17 cellular contexts compared by ENCODE assay signal in the genomic region with DNA sequence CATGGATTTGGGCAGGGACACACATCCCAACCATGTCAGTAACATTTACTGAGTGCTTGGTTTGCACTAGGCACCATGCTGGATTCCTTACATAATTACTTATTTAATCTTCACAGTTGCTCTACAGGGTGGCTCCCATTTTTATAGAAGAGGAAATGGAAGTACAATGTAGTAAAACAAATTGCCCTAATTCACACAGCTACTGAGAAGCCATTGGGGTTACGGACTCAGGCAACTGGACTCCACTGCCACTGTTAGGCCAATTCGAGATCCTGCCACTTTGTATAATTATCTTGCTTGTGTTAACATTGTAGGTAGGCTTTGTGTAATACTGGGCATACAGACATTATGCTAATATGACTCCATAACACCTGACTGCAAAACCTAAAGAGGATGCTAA.
"Had no signal": no experiment of that assay in that cellular context is flagged by ENCODE, and none has a peak within 500 bp of the region (broad histone marks: within the 10 kb centered on the region; RNA-seq: fewer than 3 reads in every experiment).

No MANE protein-coding gene starts in this region.

- H3K4me3 ChIP-seq: ovary, upper lobe of right lung had no signal

- H3K36me3 ChIP-seq: ovary, upper lobe of right lung had no signal

- H3K4me1 ChIP-seq: upper lobe of right lung had no signal

- DNase-seq: activated CD4-positive, alpha-beta memory T cell treated with anti-CD3 and anti-CD28 coated beads, Interleukin-2, amount 10 ng/mL, durations not matched to agents 7 days and 5 days; activated CD4-positive, alpha-beta T cell treated with anti-CD3 and anti-CD28 coated beads for 1 hour; activated CD8-positive, alpha-beta memory T cell treated with anti-CD3 and anti-CD28 coated beads, Interleukin-2, amount 50 U/mL, for 4 hours; activated gamma-delta T cell treated with Interleukin-2 at 50 U/mL for 16 hours; activated naive CD8-positive, alpha-beta T cell treated with anti-CD3 and anti-CD28 coated beads for 36 hours; activated T-cell treated with anti-CD3 and anti-CD28 coated beads, Interleukin-2, amount 50 U/mL, for 72 hours; anterior cingulate cortex; cerebellar nuclear complex; dermis blood vessel endothelial cell; hippocampal formation; ovary; stimulated activated CD4-positive, alpha-beta T cell treated with anti-CD3 and anti-CD28 coated beads, Interleukin-4, amount 100 ng/mL, for 1 hour; stimulated activated CD8-positive, alpha-beta memory T cell treated with anti-CD3 and anti-CD28 coated beads, Interleukin-4, amount 100 ng/mL, for 48 hours; upper lobe of right lung had no signal

- H3K4me3 Mint-ChIP-seq: activated CD4-positive, alpha-beta memory T cell treated with anti-CD3 and anti-CD28 coated beads, Interleukin-2, amount 10 ng/mL, durations not matched to agents 7 days and 5 days; activated naive CD8-positive, alpha-beta T cell treated with anti-CD3 and anti-CD28 coated beads for 36 hours; activated T-cell treated with anti-CD3 and anti-CD28 coated beads, Interleukin-2, amount 50 U/mL, for 72 hours; endodermal cell; neural crest cell; stimulated activated naive CD8-positive, alpha-beta T cell treated with anti-CD3 and anti-CD28 coated beads, Interleukin-15, Interleukin-2, amounts not matched to agents 100 ng/mL and 50 ng/mL, for 24 hours had no signal

- H3K27me3 Mint-ChIP-seq: activated CD4-positive, alpha-beta memory T cell treated with anti-CD3 and anti-CD28 coated beads, Interleukin-2, amount 10 ng/mL, durations not matched to agents 7 days and 5 days; activated naive CD8-positive, alpha-beta T cell treated with anti-CD3 and anti-CD28 coated beads for 36 hours; stimulated activated naive CD8-positive, alpha-beta T cell treated with anti-CD3 and anti-CD28 coated beads, Interleukin-15, Interleukin-2, amounts not matched to agents 100 ng/mL and 50 ng/mL, for 24 hours had no signal

- ATAC-seq: activated T-cell treated with anti-CD3 and anti-CD28 coated beads, Interleukin-2, amount 50 U/mL, for 72 hours; upper lobe of right lung had no signal

- H3K9me3 Mint-ChIP-seq: activated CD4-positive, alpha-beta memory T cell treated with anti-CD3 and anti-CD28 coated beads, Interleukin-2, amount 10 ng/mL, durations not matched to agents 7 days and 5 days; activated naive CD8-positive, alpha-beta T cell treated with anti-CD3 and anti-CD28 coated beads for 36 hours; activated T-cell treated with anti-CD3 and anti-CD28 coated beads, Interleukin-2, amount 50 U/mL, for 72 hours; endodermal cell; neural crest cell; stimulated activated naive CD8-positive, alpha-beta T cell treated with anti-CD3 and anti-CD28 coated beads, Interleukin-15, Interleukin-2, amounts not matched to agents 100 ng/mL and 50 ng/mL, for 24 hours had no signal

- H3K4me1 Mint-ChIP-seq: endodermal cell, neural crest cell had no signal

- H3K9me3 ChIP-seq: ovary, upper lobe of right lung had no signal

- H3K27ac ChIP-seq: ovary, upper lobe of right lung had no signal

- H3K36me3 Mint-ChIP-seq: activated naive CD8-positive, alpha-beta T cell treated with anti-CD3 and anti-CD28 coated beads for 36 hours had no signal

- H3K27ac Mint-ChIP-seq: activated CD4-positive, alpha-beta memory T cell treated with anti-CD3 and anti-CD28 coated beads, Interleukin-2, amount 10 ng/mL, durations not matched to agents 7 days and 5 days; activated naive CD8-positive, alpha-beta T cell treated with anti-CD3 and anti-CD28 coated beads for 36 hours; activated T-cell treated with anti-CD3 and anti-CD28 coated beads, Interleukin-2, amount 50 U/mL, for 72 hours; endodermal cell; stimulated activated naive CD8-positive, alpha-beta T cell treated with anti-CD3 and anti-CD28 coated beads, Interleukin-15, Interleukin-2, amounts not matched to agents 100 ng/mL and 50 ng/mL, for 24 hours had no signal

- H3K27me3 ChIP-seq: ovary, upper lobe of right lung had no signal
